ENCODE assay signal across 6 cellular contexts in genomic region chr16:3458852-3459361, GRCh38. TPM values are rescaled to one million over a fixed set of nuclear protein-coding genes. Genes with fewer than 3 reads are reported as not detected.
DNase-seq lines count a peak whose midpoint lies in the region; TF ChIP-seq lines count a peak whose summit lies in the region.

No MANE protein-coding gene starts in this region.

- peaks cover 1% of the 10 kb centered on the region for H3K36me3 Mint-ChIP-seq in activated naive CD4-positive, alpha-beta T cell treated with anti-CD3 and anti-CD28 coated beads for 36 hours (ENCODE audit: low read depth)

- H3K27ac Mint-ChIP-seq in activated naive CD4-positive, alpha-beta T cell treated with anti-CD3 and anti-CD28 coated beads for 36 hours: peak overlapping the region; percentile 87

- peak overlapping the region; percentile 92 for H3K27ac ChIP-seq in ascending aorta

- H3K9ac ChIP-seq in mucosa of stomach (ENCODE audit: low read length): peak overlapping the region; percentile 80

- peaks cover 8 to 17% of the 10 kb centered on the region in 2 donors for H3K4me1 ChIP-seq in ascending aorta
- H3K4me1 ChIP-seq in mucosa of stomach (ENCODE audit: control insufficient read depth, insufficient read depth, low read length): peaks cover 45% of the 10 kb centered on the region

- no peaks in the 10 kb centered on the region for H3K27me3 Mint-ChIP-seq in activated naive CD4-positive, alpha-beta T cell treated with anti-CD3 and anti-CD28 coated beads for 36 hours (ENCODE audit: low read depth)

- H3K9me3 ChIP-seq in ascending aorta (no peaks in the 10 kb centered on the region), mucosa of stomach (ENCODE audit: control insufficient read depth, low read length) (no peaks in the 10 kb centered on the region)

- H3K36me3 ChIP-seq in ascending aorta (no peaks in the 10 kb centered on the region), mucosa of stomach (ENCODE audit: control insufficient read depth, insufficient read depth, low read length) (no peaks in the 10 kb centered on the region)

- intact Hi-C loops in activated naive CD4-positive, alpha-beta T cell treated with anti-CD3 and anti-CD28 coated beads for 36 hours (cut with micrococcal nuclease): loop anchor here (1.0 to 5.0 kb wide), 3 partner anchors 118 to 276 kb away; partner anchors contain the start of gene NLRC3
- intact Hi-C loops in ascending aorta (cut with DNase I): loop anchor here (1.0 to 5.0 kb wide), 6 partner anchors 16 to 307 kb away; partner anchors contain the start of genes NAA60, TIGD7, ZNF174 and ZNF263

- no peaks in the 10 kb centered on the region for H3K9me3 Mint-ChIP-seq in activated naive CD4-positive, alpha-beta T cell treated with anti-CD3 and anti-CD28 coated beads for 36 hours

- TF ChIP-seq CTCF in ascending aorta (IDR thresholded peaks at IDR 0.05): no peak

- peak overlapping the region; percentile 88 for H3K4me3 Mint-ChIP-seq in activated naive CD4-positive, alpha-beta T cell treated with anti-CD3 and anti-CD28 coated beads for 36 hours

- CTCF ChIA-PET in activated naive CD4-positive, alpha-beta T cell treated with anti-CD3 and anti-CD28 coated beads for 36 hours (lab: Charles Lee): interaction anchor here (0.7 kb wide), 1 partner anchor 327 kb away, joined by 3 read pairs; no protein-coding TSS in a partner anchor

- no peak for DNase-seq in activated naive CD4-positive, alpha-beta T cell treated with anti-CD3 and anti-CD28 coated beads for 36 hours
- DNase-seq in activated naive CD4-positive, alpha-beta T cell treated with anti-CD3 and anti-CD28 coated beads, Interleukin-2, amount 50 U/mL, for 16 hours: no peak
- DNase-seq in ascending aorta (ENCODE audit: low spot score in 2 of 2): peak in 1 of 2 donors; percentile 40
- DNase-seq in iPS-NIHi7 (ENCODE audit: extremely low spot score): no peak
- DNase-seq in NCI-H510A treated with DMSO at 0.1 percent for 48 hours (lab: John Stamatoyannopoulos, UW): no peak

- peaks cover 48% of the 10 kb centered on the region for H3K4me1 Mint-ChIP-seq in activated naive CD4-positive, alpha-beta T cell treated with anti-CD3 and anti-CD28 coated beads for 36 hours (ENCODE audit: low read depth)

- H3K27me3 ChIP-seq in ascending aorta: no peaks in the 10 kb centered on the region
- H3K27me3 ChIP-seq in mucosa of stomach (ENCODE audit: control insufficient read depth, insufficient read depth, low read length): no peaks in the 10 kb centered on the region

- H3K4me3 ChIP-seq in ascending aorta: peak overlapping the region; percentile 72 to 73
- H3K4me3 ChIP-seq in mucosa of stomach (ENCODE audit: low read length): peak overlapping the region; percentile 63

RNA-seq across cellular contexts. Expression of gene NAA60, which starts 15.4 kb away (rescaled TPM):
- total RNA-seq in activated naive CD4-positive, alpha-beta T cell treated with anti-CD3 and anti-CD28 coated beads for 36 hours: 10 to 100 TPM; 20.0 to 27.1 TPM
- 74.6 TPM for total RNA-seq in ascending aorta

RNA-seq across cellular contexts. Expression of gene ZNF597, which starts 15.6 kb away (rescaled TPM):
- total RNA-seq in activated naive CD4-positive, alpha-beta T cell treated with anti-CD3 and anti-CD28 coated beads for 36 hours: 1 to 10 TPM; 1.1 TPM
- 0.21 TPM for total RNA-seq in ascending aorta

RNA-seq across cellular contexts. Expression of gene C16orf90, which starts 36.4 kb away (rescaled TPM):
- not detected for total RNA-seq in activated naive CD4-positive, alpha-beta T cell treated with anti-CD3 and anti-CD28 coated beads for 36 hours
- total RNA-seq in ascending aorta: not detected

RNA-seq across cellular contexts. Expression of gene CLUAP1, which starts 41.9 kb away (rescaled TPM):
- 10 to 100 TPM; 12.1 to 13.9 TPM for total RNA-seq in activated naive CD4-positive, alpha-beta T cell treated with anti-CD3 and anti-CD28 coated beads for 36 hours
- 72.4 TPM for total RNA-seq in ascending aorta

RNA-seq across cellular contexts. Expression of gene ZNF174, which starts 57.9 kb away (rescaled TPM):
- 1 to 10 TPM; 5.8 to 6.3 TPM for total RNA-seq in activated naive CD4-positive, alpha-beta T cell treated with anti-CD3 and anti-CD28 coated beads for 36 hours
- total RNA-seq in ascending aorta: 16.0 TPM
